13 cellular contexts compared by ENCODE assay signal in genomic region chr6:87808005-87808757, GRCh38.
DNase-seq lines count a peak whose midpoint lies in the region; ATAC-seq and TF ChIP-seq lines count a peak whose summit lies in the region.
"Had no signal": no experiment of that assay in that cellular context is flagged by ENCODE, and none has a peak within 500 bp of the region (broad histone marks: within the 10 kb centered on the region; RNA-seq: fewer than 3 reads in every experiment).

No MANE protein-coding gene starts in this region.

- peaks cover 57% of the 10 kb centered on the region for H3K27me3 Mint-ChIP-seq in osteocyte (ENCODE audit: unreplicated experiment)
- H3K27me3 Mint-ChIP-seq: central memory CD8-positive, alpha-beta T cell had no signal

- DNase-seq in NCI-H345 (lab: John Stamatoyannopoulos, UW) (peak; percentile 26), NCI-H345 treated with DMSO at 0.1 percent for 48 hours (lab: John Stamatoyannopoulos, UW; ENCODE audit: unreplicated experiment) (no peak), RWPE1 (ENCODE audit: low spot score) (peak; percentile 82), left colon (no peak), SKM-1 treated with dmso at 0.1 percent for 144 hours (lab: John Stamatoyannopoulos, UW; ENCODE audit: unreplicated experiment) (no peak), osteocyte (ENCODE audit: extremely low spot score, unreplicated experiment) (no peak)
- no peak for DNase-seq in activated effector memory CD4-positive, alpha-beta T cell treated with Interleukin-2 at 50 U/mL for 16 hours
- DNase-seq: midbrain, NCI-H1930, SK-N-SH had no signal

- no peaks in the 10 kb centered on the region for H3K9me3 Mint-ChIP-seq in osteocyte (ENCODE audit: unreplicated experiment)
- H3K9me3 Mint-ChIP-seq: central memory CD8-positive, alpha-beta T cell had no signal

- intact Hi-C loops in left colon (cut with DNase I, micrococcal nuclease), result no loop called here

- ATAC-seq in HG03439 (IDR thresholded peaks at IDR 0.05; ENCODE audit: unreplicated experiment), result peak; percentile 49
- ATAC-seq in left colon, result peak; percentile 70
- ATAC-seq: A549 had no signal

- TF ChIP-seq CTCF in RWPE1 (conservative IDR thresholded peaks at IDR 0.05; ENCODE audit: low read depth) (no peak), osteocyte (IDR thresholded peaks at IDR 0.05) (no peak)

- H3K27ac ChIP-seq in RWPE1, result no peak overlapping the region
- H3K27ac ChIP-seq: A549 had no signal

- POLR2A ChIA-PET in RWPE1 (lab: Yijun Ruan, JAX; ENCODE audit: low non-redundant PET), result no interaction called here

- H3K27ac Mint-ChIP-seq in osteocyte (ENCODE audit: unreplicated experiment), result no peak overlapping the region

- H3K4me3 Mint-ChIP-seq in osteocyte (ENCODE audit: unreplicated experiment), result no peak overlapping the region
- H3K4me3 Mint-ChIP-seq: central memory CD8-positive, alpha-beta T cell had no signal

- no peaks in the 10 kb centered on the region for H3K4me1 Mint-ChIP-seq in osteocyte (ENCODE audit: unreplicated experiment)
- H3K4me1 Mint-ChIP-seq: central memory CD8-positive, alpha-beta T cell had no signal

- CTCF ChIA-PET in RWPE1 (lab: Yijun Ruan, JAX), result no interaction called here

- H3K36me3 Mint-ChIP-seq in osteocyte (ENCODE audit: unreplicated experiment), result no peaks in the 10 kb centered on the region

Comparison
In these comparisons a context has a peak if more than half of its experiments do, and no peak if none do; other contexts are left out.
1. DNase-seq: peak in NCI-H345 (single experiment) and RWPE1 (single experiment); none in NCI-H345 treated with DMSO at 0.1 percent for 48 hours (single experiment), left colon (0 of 2), SKM-1 treated with dmso at 0.1 percent for 144 hours (single experiment), osteocyte (single experiment) and activated effector memory CD4-positive, alpha-beta T cell treated with Interleukin-2 at 50 U/mL for 16 hours (single experiment).